In genomic region chr9:124251605-124252366, GRCh38 we compare ENCODE assay signal across 1 cellular context.
TF ChIP-seq lines count a peak whose summit lies in the region.

No MANE protein-coding gene starts in this region.

TF ChIP-seq in HCT116, 20 proteins besides CTCF, POLR2A, EP300 and RAD21 (continued from another document):
- TF ChIP-seq, protein P1, sequence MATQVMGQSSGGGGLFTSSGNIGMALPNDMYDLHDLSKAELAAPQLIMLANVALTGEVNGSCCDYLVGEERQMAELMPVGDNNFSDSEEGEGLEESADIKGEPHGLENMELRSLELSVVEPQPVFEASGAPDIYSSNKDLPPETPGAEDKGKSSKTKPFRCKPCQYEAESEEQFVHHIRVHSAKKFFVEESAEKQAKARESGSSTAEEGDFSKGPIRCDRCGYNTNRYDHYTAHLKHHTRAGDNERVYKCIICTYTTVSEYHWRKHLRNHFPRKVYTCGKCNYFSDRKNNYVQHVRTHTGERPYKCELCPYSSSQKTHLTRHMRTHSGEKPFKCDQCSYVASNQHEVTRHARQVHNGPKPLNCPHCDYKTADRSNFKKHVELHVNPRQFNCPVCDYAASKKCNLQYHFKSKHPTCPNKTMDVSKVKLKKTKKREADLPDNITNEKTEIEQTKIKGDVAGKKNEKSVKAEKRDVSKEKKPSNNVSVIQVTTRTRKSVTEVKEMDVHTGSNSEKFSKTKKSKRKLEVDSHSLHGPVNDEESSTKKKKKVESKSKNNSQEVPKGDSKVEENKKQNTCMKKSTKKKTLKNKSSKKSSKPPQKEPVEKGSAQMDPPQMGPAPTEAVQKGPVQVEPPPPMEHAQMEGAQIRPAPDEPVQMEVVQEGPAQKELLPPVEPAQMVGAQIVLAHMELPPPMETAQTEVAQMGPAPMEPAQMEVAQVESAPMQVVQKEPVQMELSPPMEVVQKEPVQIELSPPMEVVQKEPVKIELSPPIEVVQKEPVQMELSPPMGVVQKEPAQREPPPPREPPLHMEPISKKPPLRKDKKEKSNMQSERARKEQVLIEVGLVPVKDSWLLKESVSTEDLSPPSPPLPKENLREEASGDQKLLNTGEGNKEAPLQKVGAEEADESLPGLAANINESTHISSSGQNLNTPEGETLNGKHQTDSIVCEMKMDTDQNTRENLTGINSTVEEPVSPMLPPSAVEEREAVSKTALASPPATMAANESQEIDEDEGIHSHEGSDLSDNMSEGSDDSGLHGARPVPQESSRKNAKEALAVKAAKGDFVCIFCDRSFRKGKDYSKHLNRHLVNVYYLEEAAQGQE (IDR thresholded peaks at IDR 0.05; ENCODE audit: low read depth), result no peak
- TF ChIP-seq EGR1 (IDR thresholded peaks at IDR 0.05; ENCODE audit: low read depth) (no peak), FOSL1 (IDR thresholded peaks at IDR 0.05; ENCODE audit: low read depth) (no peak), ZBTB33 (IDR thresholded peaks at IDR 0.05; ENCODE audit: extremely low read depth, insufficient replicate concordance, low read length) (no peak)
